In the genomic region with DNA sequence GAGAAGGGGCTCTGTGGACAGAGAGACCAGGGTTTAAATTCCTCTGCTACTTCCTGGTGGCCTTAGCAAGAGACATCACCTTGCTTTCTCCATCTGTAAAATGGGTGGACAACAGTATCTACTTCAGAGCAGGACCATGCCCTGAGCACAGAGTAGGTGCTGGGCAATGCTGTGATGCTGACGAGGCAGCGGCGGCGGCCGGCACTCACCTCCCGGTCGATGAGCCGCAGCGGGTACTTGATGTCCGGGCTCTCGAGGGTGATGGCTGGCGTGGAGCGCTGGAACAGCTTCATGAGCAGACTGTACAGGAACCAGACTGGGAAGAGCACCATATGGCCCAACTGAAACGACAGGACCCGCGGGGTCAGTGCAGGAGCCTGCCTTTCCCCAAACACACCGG, we compare ENCODE assay signal across 23 cellular contexts. TPM values are rescaled to one million over a fixed set of nuclear protein-coding genes. Genes with fewer than 3 reads are reported as not detected.
DNase-seq lines count a peak whose midpoint lies in the region; ATAC-seq, FAIRE-seq and TF ChIP-seq lines count a peak whose summit lies in the region.
"Had no signal": no experiment of that assay in that cellular context is flagged by ENCODE, and none has a peak within 500 bp of the region (broad histone marks: within the 10 kb centered on the region; RNA-seq: fewer than 3 reads in every experiment).

No MANE protein-coding gene starts in this region.

- no peak overlapping the region for H2BK20ac ChIP-seq in IMR-90 (ENCODE audit: low read depth, low read length)

- H3K9me3 ChIP-seq in IMR-90 (ENCODE audit: control insufficient read depth, insufficient read depth, low read length) (no peaks in the 10 kb centered on the region), astrocyte (ENCODE audit: insufficient read depth, low read depth, low read length) (no peaks in the 10 kb centered on the region), mesenchymal stem cell (ENCODE audit: control insufficient read depth, low read length) (no peaks in the 10 kb centered on the region), thoracic aorta (no peaks in the 10 kb centered on the region)

- H2BK12ac ChIP-seq in mesenchymal stem cell (ENCODE audit: low read length in 2 of 2): no peak overlapping the region

- H3K9me3 Mint-ChIP-seq in astrocyte (ENCODE audit: unreplicated experiment): no peaks in the 10 kb centered on the region
- H3K9me3 Mint-ChIP-seq in T-helper 2 cell treated with Interferon-gamma antibody and Interleukin-4, amounts not matched to agents 5 μg/mL and 100 μg/mL, for 36 hours: no peaks in the 10 kb centered on the region
- H3K9me3 Mint-ChIP-seq: activated CD4-positive, alpha-beta T cell treated with anti-CD3 and anti-CD28 coated beads, Interleukin-2, amount 10 ng/mL, durations not matched to agents 24 days and 14 days; CD8-positive, alpha-beta T cell; central memory CD8-positive, alpha-beta T cell; naive B cell; stimulated activated naive CD8-positive, alpha-beta T cell treated with anti-CD3 and anti-CD28 coated beads, Interleukin-15, amount 100 ng/mL, for 72 hours had no signal

- H2BK5ac ChIP-seq in IMR-90 (ENCODE audit: low read depth, low read length, poor library complexity, severe bottlenecking): peak overlapping the region; percentile 76
- no peak overlapping the region for H2BK5ac ChIP-seq in mesenchymal stem cell (ENCODE audit: low read depth, low read length, poor library complexity, severe bottlenecking)

- H3K36me3 ChIP-seq in IMR-90 (ENCODE audit: control insufficient read depth, insufficient read depth, low read length): peaks cover 29% of the 10 kb centered on the region
- peaks cover 11% of the 10 kb centered on the region for H3K36me3 ChIP-seq in astrocyte (ENCODE audit: insufficient read depth, low read length)
- H3K36me3 ChIP-seq in mesenchymal stem cell (ENCODE audit: control insufficient read depth in 1 of 2, insufficient read depth in 2 of 2, low read depth in 1 of 2, low read length in 2 of 2): peaks cover 37 to 38% of the 10 kb centered on the region in 2 experiments
- H3K36me3 ChIP-seq in thoracic aorta: peaks cover 29% of the 10 kb centered on the region

- no peak overlapping the region for H3K4me3 ChIP-seq in IMR-90 (ENCODE audit: insufficient read depth, low read depth, low read length)
- no peak overlapping the region for H3K4me3 ChIP-seq in astrocyte (ENCODE audit: insufficient read depth, low read depth, low read length)
- no peak overlapping the region for H3K4me3 ChIP-seq in mesenchymal stem cell (ENCODE audit: insufficient read depth in 1 of 2, low read depth in 1 of 2, low read length in 2 of 2)
- H3K4me3 ChIP-seq in thoracic aorta: no peak overlapping the region
- H3K4me3 ChIP-seq: hepatocyte had no signal

- H2AFZ ChIP-seq in IMR-90 (replicated peaks; ENCODE audit: low read length, poor library complexity): no peak overlapping the region
- H2AFZ ChIP-seq in astrocyte (ENCODE audit: low read depth, low read length): no peak overlapping the region
- H2AFZ ChIP-seq in mesenchymal stem cell (ENCODE audit: low read depth, low read length): no peak overlapping the region
- H2AFZ ChIP-seq: hepatocyte, parathyroid adenoma had no signal

- no peak overlapping the region for H3K56ac ChIP-seq in IMR-90 (ENCODE audit: extremely low read depth, insufficient read depth, low read length)

- DNase-seq in IMR-90 (no peak), astrocyte (ENCODE audit: low read depth) (no peak), mesenchymal stem cell (no peak), thoracic aorta (ENCODE audit: low spot score) (no peak)
- no peak for DNase-seq in T-helper 2 cell treated with Interferon-gamma antibody and Interleukin-4, amounts not matched to agents 5 μg/mL and 100 μg/mL, for 36 hours (ENCODE audit: low spot score)
- DNase-seq: activated CD4-positive, alpha-beta T cell treated with anti-CD3 and anti-CD28 coated beads, Interleukin-2, amount 10 ng/mL, durations not matched to agents 24 days and 14 days; activated effector memory CD4-positive, alpha-beta T cell treated with Interleukin-2 at 50 U/mL for 16 hours; CD8-positive, alpha-beta T cell; DMS79; effector CD8-positive, alpha-beta T cell; naive B cell; NCI-H524 treated with DMSO at 0.1 percent for 48 hours; SHP77; stimulated activated CD4-positive, alpha-beta T cell treated with anti-CD3 and anti-CD28 coated beads, Interleukin-4, amount 100 ng/mL, for 1 hour; stimulated activated naive CD8-positive, alpha-beta T cell treated with anti-CD3 and anti-CD28 coated beads, Interleukin-15, amount 100 ng/mL, for 72 hours; T-helper 1 cell had no signal

- peaks cover 16% of the 10 kb centered on the region for H3K4me1 Mint-ChIP-seq in astrocyte (ENCODE audit: low read depth, unreplicated experiment)
- H3K4me1 Mint-ChIP-seq in T-helper 2 cell treated with Interferon-gamma antibody and Interleukin-4, amounts not matched to agents 5 μg/mL and 100 μg/mL, for 36 hours (ENCODE audit: low read depth): no peaks in the 10 kb centered on the region
- H3K4me1 Mint-ChIP-seq: activated CD4-positive, alpha-beta T cell treated with anti-CD3 and anti-CD28 coated beads, Interleukin-2, amount 10 ng/mL, durations not matched to agents 24 days and 14 days had no signal

- H3K14ac ChIP-seq in IMR-90 (replicated peaks; ENCODE audit: low read depth, low read length) (no peak overlapping the region; the same call in 1 of the 2 replicates), mesenchymal stem cell (ENCODE audit: low read length in 2 of 2) (no peak overlapping the region)

- CTCF ChIA-PET in IMR-90 (lab: Yijun Ruan, JAX): no interaction called here

- no peaks in the 10 kb centered on the region for H3K27me3 Mint-ChIP-seq in astrocyte (ENCODE audit: low read depth, unreplicated experiment)
- no peaks in the 10 kb centered on the region for H3K27me3 Mint-ChIP-seq in T-helper 2 cell treated with Interferon-gamma antibody and Interleukin-4, amounts not matched to agents 5 μg/mL and 100 μg/mL, for 36 hours (ENCODE audit: low read depth)
- H3K27me3 Mint-ChIP-seq: activated CD4-positive, alpha-beta T cell treated with anti-CD3 and anti-CD28 coated beads, Interleukin-2, amount 10 ng/mL, durations not matched to agents 24 days and 14 days; central memory CD8-positive, alpha-beta T cell; naive B cell; stimulated activated naive CD8-positive, alpha-beta T cell treated with anti-CD3 and anti-CD28 coated beads, Interleukin-15, amount 100 ng/mL, for 72 hours had no signal

- 100% methylated on average over 14 of the region's 17 CpGs; no CpG with 5 or more reads in 1 of the 2 experiments for WGBS in IMR-90 (ENCODE audit: extremely low coverage in 2 of 2, insufficient read length in 1 of 2), 2 experiments
- WGBS in mesenchymal stem cell: 98% methylated on average over 17 of the region's 17 CpGs

- H3K27ac ChIP-seq in IMR-90 (ENCODE audit: insufficient read depth, low read length) (peak overlapping the region; percentile 9; the same call in 1 of the 2 replicates), astrocyte (ENCODE audit: low read depth, low read length) (peak overlapping the region; percentile 68), mesenchymal stem cell (ENCODE audit: low read length, poor library complexity, severe bottlenecking) (peak overlapping the region; percentile 67), thoracic aorta (peak overlapping the region; percentile 90 to 92)
- H3K27ac ChIP-seq: parathyroid adenoma had no signal

- TF ChIP-seq CTCF in IMR-90 (conservative IDR thresholded peaks at IDR 0.05; ENCODE audit: low read depth, low read length) (no peak), astrocyte (IDR thresholded peaks at IDR 0.05; ENCODE audit: insufficient read depth, low read depth, low read length) (no peak), thoracic aorta (IDR thresholded peaks at IDR 0.05) (no peak)

- peak overlapping the region; percentile 13 to 36; a peak in 1 of 4 replicates for H4K8ac ChIP-seq in IMR-90 (ENCODE audit: low read depth in 2 of 2, low read length in 2 of 2)
- H4K8ac ChIP-seq in mesenchymal stem cell (ENCODE audit: low read length): peak overlapping the region; percentile 3

- POLR2A ChIA-PET in IMR-90 (lab: Charles Lee; ENCODE audit: unreplicated experiment): no interaction called here

- peaks cover 43 to 66% of the 10 kb centered on the region in 2 experiments for H3K79me1 ChIP-seq in IMR-90 (ENCODE audit: low read depth in 1 of 2, low read length in 2 of 2)
- peaks cover 16% of the 10 kb centered on the region for H3K79me1 ChIP-seq in mesenchymal stem cell (replicated peaks; ENCODE audit: low read length, poor library complexity, severe bottlenecking)

- H3K36me3 Mint-ChIP-seq in astrocyte (ENCODE audit: low read depth, unreplicated experiment): no peaks in the 10 kb centered on the region
- H3K36me3 Mint-ChIP-seq in T-helper 2 cell treated with Interferon-gamma antibody and Interleukin-4, amounts not matched to agents 5 μg/mL and 100 μg/mL, for 36 hours (ENCODE audit: low read depth): peaks cover 4% of the 10 kb centered on the region
- H3K36me3 Mint-ChIP-seq: naive B cell had no signal

- peak overlapping the region; percentile 89 for H3K27ac Mint-ChIP-seq in astrocyte (ENCODE audit: unreplicated experiment)
- no peak overlapping the region for H3K27ac Mint-ChIP-seq in T-helper 2 cell treated with Interferon-gamma antibody and Interleukin-4, amounts not matched to agents 5 μg/mL and 100 μg/mL, for 36 hours
- H3K27ac Mint-ChIP-seq: activated CD4-positive, alpha-beta T cell treated with anti-CD3 and anti-CD28 coated beads, Interleukin-2, amount 10 ng/mL, durations not matched to agents 24 days and 14 days; CD8-positive, alpha-beta T cell had no signal

- H3K9me1 ChIP-seq in IMR-90 (ENCODE audit: insufficient read depth, low read length): peaks cover 16% of the 10 kb centered on the region

- H2AK5ac ChIP-seq in IMR-90 (ENCODE audit: low read depth, low read length) (peak overlapping the region; percentile 90), mesenchymal stem cell (ENCODE audit: low read length, severe bottlenecking) (peak overlapping the region; percentile 0)

- no peak for FAIRE-seq in astrocyte (lab: Jason Lieb, UNC)

- no peak overlapping the region for H2AK9ac ChIP-seq in IMR-90 (replicated peaks; ENCODE audit: low read depth, low read length, poor library complexity)

- H3K27me3 ChIP-seq in IMR-90 (ENCODE audit: control insufficient read depth, insufficient read depth, low read length) (no peaks in the 10 kb centered on the region), astrocyte (ENCODE audit: insufficient read depth, low read length) (no peaks in the 10 kb centered on the region), mesenchymal stem cell (ENCODE audit: control insufficient read depth in 1 of 2, insufficient read depth in 1 of 2, low read length in 2 of 2) (no peaks in the 10 kb centered on the region), thoracic aorta (replicated peaks; ENCODE audit: insufficient read depth) (no peaks in the 10 kb centered on the region)
- H3K27me3 ChIP-seq: hepatocyte had no signal

- H4K20me1 ChIP-seq in IMR-90 (ENCODE audit: insufficient read depth, low read length) (peaks cover 39% of the 10 kb centered on the region), astrocyte (ENCODE audit: insufficient read depth, low read length) (peaks cover 34% of the 10 kb centered on the region)

- no peak for ATAC-seq in IMR-90 (ENCODE audit: low read depth)
- ATAC-seq in thoracic aorta (ENCODE audit: insufficient number of reproducible peaks, low FRiP score, low read depth): no peak
- ATAC-seq in HG02981 (IDR thresholded peaks at IDR 0.05; ENCODE audit: unreplicated experiment): no peak
- ATAC-seq in HG02678 (IDR thresholded peaks at IDR 0.05; ENCODE audit: unreplicated experiment): no peak
- ATAC-seq: CD8-positive, alpha-beta T cell; stimulated activated naive CD8-positive, alpha-beta T cell treated with anti-CD3 and anti-CD28 coated beads, Interleukin-15, amount 100 ng/mL, for 72 hours had no signal

- H2BK15ac ChIP-seq in IMR-90 (ENCODE audit: low read depth, low read length) (peak overlapping the region; percentile 85; the same call in 2 of the 3 replicates), mesenchymal stem cell (ENCODE audit: low read depth, poor library complexity, severe bottlenecking) (no peak overlapping the region)

- no peak overlapping the region for H3K18ac ChIP-seq in IMR-90 (ENCODE audit: low read depth, low read length)
- peak overlapping the region in 1 of 2 experiments; percentile 8 for H3K18ac ChIP-seq in mesenchymal stem cell (ENCODE audit: low read depth in 1 of 2, low read length in 2 of 2)

- H3K9ac ChIP-seq in IMR-90 (ENCODE audit: low read depth, low read length): no peak overlapping the region
- peak overlapping the region; percentile 44 for H3K9ac ChIP-seq in astrocyte (ENCODE audit: low read length)
- H3K9ac ChIP-seq in mesenchymal stem cell (ENCODE audit: low read length): peak overlapping the region; percentile 75
- H3K9ac ChIP-seq: parathyroid adenoma had no signal

- peaks cover 8% of the 10 kb centered on the region for H3K4me1 ChIP-seq in IMR-90 (ENCODE audit: control insufficient read depth, insufficient read depth, low read length)
- peaks cover 18% of the 10 kb centered on the region for H3K4me1 ChIP-seq in astrocyte (ENCODE audit: insufficient read depth, low read length)
- peaks cover 26% of the 10 kb centered on the region for H3K4me1 ChIP-seq in mesenchymal stem cell (ENCODE audit: control insufficient read depth, insufficient read depth, low read depth, low read length)
- peaks cover 15 to 50% of the 10 kb centered on the region in 2 donors for H3K4me1 ChIP-seq in thoracic aorta (ENCODE audit: control insufficient read depth in 1 of 2, low read depth in 2 of 2)
- H3K4me1 ChIP-seq: parathyroid adenoma had no signal

- no peak overlapping the region for H3K4me2 ChIP-seq in IMR-90 (ENCODE audit: low read depth, low read length)
- H3K4me2 ChIP-seq in astrocyte (ENCODE audit: low read length): peak overlapping the region; percentile 67
- H3K4me2 ChIP-seq in mesenchymal stem cell (ENCODE audit: low read length, poor library complexity, severe bottlenecking): no peak overlapping the region
- H3K4me2 ChIP-seq: hepatocyte had no signal

- intact Hi-C loops in IMR-90 (cut with micrococcal nuclease): no loop called here

- H3K23ac ChIP-seq in IMR-90 (ENCODE audit: low read depth, low read length) (no peak overlapping the region), mesenchymal stem cell (ENCODE audit: low read length in 2 of 2) (no peak overlapping the region)

- peak overlapping the region; percentile 38; the same call in 1 of the 2 replicates for H4K91ac ChIP-seq in IMR-90 (ENCODE audit: insufficient read depth, low read depth, low read length)
- H4K91ac ChIP-seq in mesenchymal stem cell (ENCODE audit: low read length): no peak overlapping the region

- no peak for TF ChIP-seq POLR2A in IMR-90 (IDR thresholded peaks at IDR 0.05; ENCODE audit: low read depth, low read length)

- no TSS peak for BruUV-seq in IMR-90 (replicated peaks; lab: Mats Ljungman, UMichigan)

- dilution Hi-C loops in IMR-90 (cut with HindIII; ENCODE audit: low sequenced_read_pairs, unreplicated experiment): no loop called here

- TF ChIP-seq RAD21 in IMR-90 (IDR thresholded peaks at IDR 0.05; ENCODE audit: low read length): no peak

- H3K79me2 ChIP-seq in astrocyte (ENCODE audit: insufficient read depth, low read length): peaks cover 56% of the 10 kb centered on the region

- H2BK120ac ChIP-seq in IMR-90 (ENCODE audit: low read depth, low read length) (no peak overlapping the region; the same call in 1 of the 2 replicates), mesenchymal stem cell (ENCODE audit: low read depth, low read length) (no peak overlapping the region)

- in situ Hi-C loops in IMR-90 (cut with MboI; ENCODE audit: low sequenced_read_pairs): no loop called here

- no peak overlapping the region for H3K4me3 Mint-ChIP-seq in astrocyte (ENCODE audit: unreplicated experiment)
- H3K4me3 Mint-ChIP-seq in T-helper 2 cell treated with Interferon-gamma antibody and Interleukin-4, amounts not matched to agents 5 μg/mL and 100 μg/mL, for 36 hours: no peak overlapping the region
- H3K4me3 Mint-ChIP-seq: activated CD4-positive, alpha-beta T cell treated with anti-CD3 and anti-CD28 coated beads, Interleukin-2, amount 10 ng/mL, durations not matched to agents 24 days and 14 days; CD8-positive, alpha-beta T cell; central memory CD8-positive, alpha-beta T cell; naive B cell; stimulated activated naive CD8-positive, alpha-beta T cell treated with anti-CD3 and anti-CD28 coated beads, Interleukin-15, amount 100 ng/mL, for 72 hours had no signal

- peak overlapping the region; percentile 58 for H3K4ac ChIP-seq in IMR-90 (ENCODE audit: low read depth, low read length)
- H3K4ac ChIP-seq in mesenchymal stem cell (ENCODE audit: low read depth in 1 of 2, low read length in 2 of 2): no peak overlapping the region

- no peak overlapping the region for H4K5ac ChIP-seq in IMR-90 (ENCODE audit: low read depth, low read length)

RNA-seq across cellular contexts. Expression of a gene that starts 3.9 kb away (rescaled TPM):
- total RNA-seq in IMR-90 (2012; rRNA removed) (0.18 TPM in 1 of 2 replicates, not detected in the other), astrocyte (0.48 and 0.50 TPM in 2 replicates), thoracic aorta (not detected)
- not detected in 2 replicates for polyA plus RNA-seq in IMR-90 (2012; rRNA removed)
- not detected in 2 replicates for polyA plus RNA-seq in IMR-90 (2012; cell fraction: cytosol; rRNA removed)
- 0.10 TPM in 1 of 2 replicates, not detected in the other for polyA plus RNA-seq in IMR-90 (2012; cell fraction: nucleus; rRNA removed; ENCODE audit: low replicate concordance)
- not detected for polyA plus RNA-seq in mesenchymal stem cell (2013, experiment 1 of 2)
- not detected for polyA plus RNA-seq in mesenchymal stem cell (2013, experiment 2 of 2)
- total RNA-seq: HT1080, LHCN-M2 had no signal
- polyA plus RNA-seq: hepatocyte had no signal

RNA-seq across cellular contexts. Expression of a gene that starts 12.7 kb away (rescaled TPM):
- total RNA-seq in IMR-90 (2012; rRNA removed) (37.5 and 44.1 TPM in 2 replicates), astrocyte (181 and 198 TPM in 2 replicates), thoracic aorta (100 to 1,000 TPM; 209 to 606 TPM)
- 362 and 405 TPM in 2 replicates for polyA plus RNA-seq in IMR-90 (2012; rRNA removed)
- polyA plus RNA-seq in IMR-90 (2012; cell fraction: cytosol; rRNA removed): 217 and 450 TPM in 2 replicates
- polyA plus RNA-seq in IMR-90 (2012; cell fraction: nucleus; rRNA removed; ENCODE audit: low replicate concordance): 98.1 and 215 TPM in 2 replicates
- polyA plus RNA-seq in mesenchymal stem cell (2013, experiment 1 of 2): 390 TPM
- 388 TPM for polyA plus RNA-seq in mesenchymal stem cell (2013, experiment 2 of 2)

RNA-seq across cellular contexts. Expression of a gene that starts 21.8 kb away (rescaled TPM):
- total RNA-seq in IMR-90 (2012; rRNA removed) (28.1 and 33.9 TPM in 2 replicates), astrocyte (57.1 and 60.3 TPM in 2 replicates), thoracic aorta (10 to 100 TPM; 38.2 to 38.7 TPM)
- 43.6 and 45.4 TPM in 2 replicates for polyA plus RNA-seq in IMR-90 (2012; rRNA removed)
- polyA plus RNA-seq in IMR-90 (2012; cell fraction: cytosol; rRNA removed): 23.9 and 40.0 TPM in 2 replicates
- polyA plus RNA-seq in IMR-90 (2012; cell fraction: nucleus; rRNA removed; ENCODE audit: low replicate concordance): 29.6 and 46.7 TPM in 2 replicates
- 26.3 TPM for polyA plus RNA-seq in mesenchymal stem cell (2013, experiment 1 of 2)
- 25.3 TPM for polyA plus RNA-seq in mesenchymal stem cell (2013, experiment 2 of 2)

Comparison
In these comparisons a context has a peak if more than half of its experiments do, and no peak if none do; other contexts are left out.
1. H3K27ac ChIP-seq: peak in every context shown above with its lines; median percentile 91 in thoracic aorta; 68 in astrocyte; 67 in mesenchymal stem cell; 9 in IMR-90.